ENCODE assay signal across 16 cellular contexts in genomic region chr19:29022599-29022998, GRCh38.
A peak's percentile ranks its signal among the peaks of the same experiment; 100 is the strongest.
DNase-seq lines count a peak whose midpoint lies in the region; ATAC-seq and TF ChIP-seq lines count a peak whose summit lies in the region.
"Had no signal": no experiment of that assay in that cellular context is flagged by ENCODE, and none has a peak within 500 bp of the region (broad histone marks: within the 10 kb centered on the region; RNA-seq: fewer than 3 reads in every experiment).

No MANE protein-coding gene starts in this region.

- TF ChIP-seq CTCF in neural cell (IDR thresholded peaks at IDR 0.05; ENCODE audit: poor library complexity, severe bottlenecking): peak; percentile 8
- TF ChIP-seq CTCF in progenitor cell of endocrine pancreas (IDR thresholded peaks at IDR 0.05; ENCODE audit: unreplicated experiment): no peak

- no peaks in the 10 kb centered on the region for H3F3A ChIP-seq in neural cell (ENCODE audit: insufficient read depth, low read length, poor library complexity, severe bottlenecking)

- peak; percentile 33 for TF ChIP-seq EP300 in neural cell (conservative IDR thresholded peaks at IDR 0.05; ENCODE audit: poor library complexity, severe bottlenecking)

- no peaks in the 10 kb centered on the region for H3K36me3 ChIP-seq in neural cell (ENCODE audit: insufficient read depth, low read length)

- no peaks in the 10 kb centered on the region for H3K36me3 Mint-ChIP-seq in progenitor cell of endocrine pancreas (ENCODE audit: insufficient read depth)
- H3K36me3 Mint-ChIP-seq: CD4-positive, alpha-beta memory T cell had no signal

- peak overlapping the region; percentile 23 for H3K4me3 ChIP-seq in neural cell (ENCODE audit: low read length)
- H3K4me3 ChIP-seq: GM23248 had no signal

- peak; percentile 82 for DNase-seq in NCI-H2227 (lab: John Stamatoyannopoulos, UW; ENCODE audit: unreplicated experiment)
- DNase-seq in progenitor cell of endocrine pancreas (ENCODE audit: low spot score, unreplicated experiment): no peak
- DNase-seq in SKM-1 (lab: John Stamatoyannopoulos, UW; ENCODE audit: unreplicated experiment): no peak
- no peak for DNase-seq in NCI-H774 (lab: John Stamatoyannopoulos, UW)
- DNase-seq: C1 segment of cervical spinal cord; Calu3; CD4-positive, alpha-beta memory T cell; COR-L47; DMS53; DMS79 treated with DMSO at 0.1 percent for 48 hours; GF-D8; GM23248; HCEC 1CT had no signal

- no peak overlapping the region for H2AFZ ChIP-seq in neural cell (ENCODE audit: low read depth, low read length)
- H2AFZ ChIP-seq: GM23248 had no signal

- H3K9me3 ChIP-seq in neural cell (ENCODE audit: low read length): no peaks in the 10 kb centered on the region

- H3K27ac ChIP-seq in neural cell (ENCODE audit: low read length): no peak overlapping the region
- H3K27ac ChIP-seq: GM23248 had no signal

- H3K27me3 ChIP-seq in neural cell (ENCODE audit: insufficient read depth, low read depth, low read length): no peaks in the 10 kb centered on the region

- no peaks in the 10 kb centered on the region for H3K9me3 Mint-ChIP-seq in progenitor cell of endocrine pancreas (ENCODE audit: low read depth)

- peak overlapping the region; percentile 12 for H3K9ac ChIP-seq in neural cell (ENCODE audit: low read length)
- H3K9ac ChIP-seq: GM23248 had no signal

- no peaks in the 10 kb centered on the region for H3K79me2 ChIP-seq in neural cell (replicated peaks; ENCODE audit: insufficient read depth, low read length)

- no peak overlapping the region for H3K4me3 Mint-ChIP-seq in progenitor cell of endocrine pancreas (ENCODE audit: low read depth)
- H3K4me3 Mint-ChIP-seq: CD4-positive, alpha-beta memory T cell had no signal

- no peaks in the 10 kb centered on the region for H3K9me2 ChIP-seq in neural cell (ENCODE audit: insufficient read depth, low read length)

- peaks cover 6% of the 10 kb centered on the region for H3K4me1 Mint-ChIP-seq in progenitor cell of endocrine pancreas (ENCODE audit: low read depth)
- H3K4me1 Mint-ChIP-seq: CD4-positive, alpha-beta memory T cell had no signal

- peak overlapping the region; percentile 20 for H3K27ac Mint-ChIP-seq in progenitor cell of endocrine pancreas
- H3K27ac Mint-ChIP-seq: CD4-positive, alpha-beta memory T cell had no signal

- no peak for ATAC-seq in GM19035 (IDR thresholded peaks at IDR 0.05; ENCODE audit: unreplicated experiment)
- no peak for ATAC-seq in GM21619 (IDR thresholded peaks at IDR 0.05; ENCODE audit: unreplicated experiment)

- H3K27me3 Mint-ChIP-seq in progenitor cell of endocrine pancreas: peaks cover 17% of the 10 kb centered on the region
- H3K27me3 Mint-ChIP-seq: CD4-positive, alpha-beta memory T cell had no signal

- H4K20me1 ChIP-seq in neural cell (ENCODE audit: insufficient read depth): no peaks in the 10 kb centered on the region

- H3K4me2 ChIP-seq in neural cell (ENCODE audit: low read length): no peak overlapping the region

- no peak for TF ChIP-seq RAD21 in neural cell (conservative IDR thresholded peaks at IDR 0.05)

TF ChIP-seq in neural cell, 6 proteins besides CTCF, POLR2A, EP300 and RAD21:
- peak; percentile 40 for TF ChIP-seq POLR2AphosphoS5 (IDR thresholded peaks at IDR 0.05)
- no peak for TF ChIP-seq SMC3 (conservative IDR thresholded peaks at IDR 0.05; ENCODE audit: poor library complexity)
- TF ChIP-seq MXI1 (conservative IDR thresholded peaks at IDR 0.05; ENCODE audit: poor library complexity, severe bottlenecking): no peak
- TF ChIP-seq EZH2 (IDR thresholded peaks at IDR 0.05; ENCODE audit: borderline replicate concordance, insufficient read depth, low read length, poor library complexity, severe bottlenecking): no peak
- TF ChIP-seq REST (IDR thresholded peaks at IDR 0.05; ENCODE audit: borderline replicate concordance): peak; percentile 29
- no peak for TF ChIP-seq TAF1 (IDR thresholded peaks at IDR 0.05; ENCODE audit: low read depth)
